ENCODE assay signal across 1 cellular context in genomic region chr3:170500995-170501394, GRCh38.
TF ChIP-seq lines count a peak whose summit lies in the region.

No MANE protein-coding gene starts in this region.

TF ChIP-seq in GM23338, 12 proteins besides CTCF, POLR2A, EP300 and RAD21 (continued from another document):
- no peak for TF ChIP-seq REST (IDR thresholded peaks at IDR 0.05; ENCODE audit: unreplicated experiment)
- TF ChIP-seq ETS1 (IDR thresholded peaks at IDR 0.05), result no peak
- no peak for TF ChIP-seq ZNF114 (CRISPR knock-in tag; IDR thresholded peaks at IDR 0.05)
- TF ChIP-seq EZH2phosphoT487 (IDR thresholded peaks at IDR 0.05; ENCODE audit: unreplicated experiment), result no peak
- TF ChIP-seq STAT1 (IDR thresholded peaks at IDR 0.05; ENCODE audit: unreplicated experiment), result no peak
- TF ChIP-seq EZH2 (IDR thresholded peaks at IDR 0.05; ENCODE audit: low read depth, unreplicated experiment), result no peak
TF ChIP-seq in GM23338: peak in this region for 0.
